18 cellular contexts compared by ENCODE assay signal in the genomic region with DNA sequence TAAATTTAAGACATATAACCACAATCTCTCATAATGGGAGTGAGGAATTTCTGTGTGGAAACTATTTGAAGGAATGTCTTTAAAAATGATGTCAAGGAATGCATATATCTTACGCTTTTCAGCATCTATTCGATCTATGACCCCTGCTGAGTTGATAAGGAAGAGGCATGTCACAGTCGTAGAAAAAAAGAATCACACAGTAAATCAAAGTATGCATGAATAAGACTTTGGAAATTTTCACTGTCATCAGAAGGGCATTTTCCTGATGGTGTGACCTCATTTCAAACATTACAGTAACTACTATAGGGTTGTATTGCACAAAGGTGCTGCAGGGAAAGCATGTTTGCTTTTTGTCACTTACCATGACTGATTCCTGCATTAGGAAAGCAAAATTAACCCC. TPM values are rescaled to one million over a fixed set of nuclear protein-coding genes. Genes with fewer than 3 reads are reported as not detected.
DNase-seq lines count a peak whose midpoint lies in the region; ATAC-seq, FAIRE-seq and TF ChIP-seq lines count a peak whose summit lies in the region.
"Had no signal": no experiment of that assay in that cellular context is flagged by ENCODE, and none has a peak within 500 bp of the region (broad histone marks: within the 10 kb centered on the region; RNA-seq: fewer than 3 reads in every experiment).

No MANE protein-coding gene starts in this region.

- TF ChIP-seq RAD21 in A549 (conservative IDR thresholded peaks at IDR 0.05 in 1 of 2, IDR thresholded peaks at IDR 0.05 in 1 of 2) = no peak

- CTCF ChIA-PET in A549 (lab: Yijun Ruan, JAX) = interaction anchor here (1.1 kb wide), 1 partner anchor 12 kb away, joined by 4 read pairs; no protein-coding TSS in a partner anchor
- CTCF ChIA-PET in activated CD8-positive, alpha-beta T cell treated with anti-CD3 and anti-CD28 coated beads for 36 hours (lab: Charles Lee) = no interaction called here

- H3K4me1 ChIP-seq in A549 = peaks cover 45% of the 10 kb centered on the region
- H3K4me1 ChIP-seq: thyroid gland had no signal

- WGBS in A549 (ENCODE audit: missing lambda C conversion rate) = 4% methylated on average over 3 of the region's 3 CpGs

- no peak overlapping the region for H3K4me3 Mint-ChIP-seq in activated CD8-positive, alpha-beta T cell treated with anti-CD3 and anti-CD28 coated beads for 36 hours
- H3K4me3 Mint-ChIP-seq: memory B cell had no signal

- peak overlapping the region in 1 of 2 experiments; percentile 49; a peak in 2 of 6 replicates for H3K27ac ChIP-seq in A549
- H3K27ac ChIP-seq: epithelial cell of prostate, ovary, thyroid gland had no signal

- TF ChIP-seq POLR2A in A549 (IDR thresholded peaks at IDR 0.05; ENCODE audit: low read length) = no peak

- H3K27me3 Mint-ChIP-seq in activated CD8-positive, alpha-beta T cell treated with anti-CD3 and anti-CD28 coated beads for 36 hours = no peaks in the 10 kb centered on the region
- H3K27me3 Mint-ChIP-seq: memory B cell had no signal

- TF ChIP-seq EP300 in A549 (IDR thresholded peaks at IDR 0.05) = peak; percentile 53 to 74; a peak in 3 of 5 replicates

- intact Hi-C loops in activated CD8-positive, alpha-beta T cell treated with anti-CD3 and anti-CD28 coated beads for 36 hours (cut with micrococcal nuclease) = no loop called here

- H3K4me3 ChIP-seq in A549 = no peak overlapping the region
- H3K4me3 ChIP-seq: K562, ovary, thyroid gland had no signal

- no peaks in the 10 kb centered on the region for H3K4me1 Mint-ChIP-seq in activated CD8-positive, alpha-beta T cell treated with anti-CD3 and anti-CD28 coated beads for 36 hours (ENCODE audit: low read depth)
- H3K4me1 Mint-ChIP-seq: memory B cell had no signal

- peak; percentile 86 to 90 for ATAC-seq in A549
- ATAC-seq in activated CD8-positive, alpha-beta T cell treated with anti-CD3 and anti-CD28 coated beads for 36 hours = no peak
- ATAC-seq: K562, Right ventricle myocardium inferior had no signal

- peaks cover 8% of the 10 kb centered on the region for H3K36me3 Mint-ChIP-seq in activated CD8-positive, alpha-beta T cell treated with anti-CD3 and anti-CD28 coated beads for 36 hours (ENCODE audit: low read depth)

- H3K27ac Mint-ChIP-seq in activated CD8-positive, alpha-beta T cell treated with anti-CD3 and anti-CD28 coated beads for 36 hours = no peak overlapping the region
- H3K27ac Mint-ChIP-seq: memory B cell had no signal

- POLR2A ChIA-PET in A549 (lab: Yijun Ruan, JAX) = no interaction called here
- POLR2A ChIA-PET in activated CD8-positive, alpha-beta T cell treated with anti-CD3 and anti-CD28 coated beads for 36 hours (lab: Charles Lee) = no interaction called here

- no peak for FAIRE-seq in A549 (lab: Jason Lieb, UNC)
- FAIRE-seq: K562 had no signal

- peak overlapping the region; percentile 57 for H3K4me2 ChIP-seq in A549

- DNase-seq in A549 (ENCODE audit: low read depth in 1 of 2, low spot score in 1 of 2) = peak in 1 of 2 experiments; percentile 46
- peak; percentile 27 for DNase-seq in HCEC 1CT
- DNase-seq in amniotic epithelial cell (ENCODE audit: low read depth) = peak; percentile 93
- peak; percentile 24 for DNase-seq in hepatic stellate cell (ENCODE audit: low spot score)
- no peak for DNase-seq in stimulated activated CD4-positive, alpha-beta T cell treated with anti-CD3 and anti-CD28 coated beads, Interleukin-4, amount 100 ng/mL, for 24 hours
- DNase-seq in stimulated activated naive CD4-positive, alpha-beta T cell treated with Interleukin-2 at 50 U/mL for 16 hours (lab: John Stamatoyannopoulos, UW) = no peak
- no peak for DNase-seq in effector CD4-positive, alpha-beta T cell
- DNase-seq in activated CD8-positive, alpha-beta T cell treated with anti-CD3 and anti-CD28 coated beads for 36 hours = no peak
- DNase-seq: central memory CD4-positive, alpha-beta T cell; DMS153; NCI-H1436 treated with DMSO at 0.1 percent for 48 hours; NCI-H524 treated with DMSO at 0.1 percent for 48 hours; ovary; thyroid gland had no signal

- no peaks in the 10 kb centered on the region for H3K9me3 ChIP-seq in A549
- H3K9me3 ChIP-seq: ovary, thyroid gland had no signal

- TF ChIP-seq CTCF in A549 (IDR thresholded peaks at IDR 0.05) = no peak
- no peak for TF ChIP-seq CTCF in activated CD8-positive, alpha-beta T cell treated with anti-CD3 and anti-CD28 coated beads for 36 hours (IDR thresholded peaks at IDR 0.05)

- no peaks in the 10 kb centered on the region for H3K9me3 Mint-ChIP-seq in activated CD8-positive, alpha-beta T cell treated with anti-CD3 and anti-CD28 coated beads for 36 hours
- H3K9me3 Mint-ChIP-seq: memory B cell had no signal

TF ChIP-seq in A549, 52 proteins besides CTCF, POLR2A, EP300 and RAD21:
- peak; percentile 37 to 44; a peak in 2 of 4 replicates for TF ChIP-seq CEBPB (IDR thresholded peaks at IDR 0.05)
- no peak for TF ChIP-seq PHF8 (IDR thresholded peaks at IDR 0.05; ENCODE audit: borderline replicate concordance, low read depth)
- TF ChIP-seq BCL3 (IDR thresholded peaks at IDR 0.05) = no peak
- TF ChIP-seq CHD4 (IDR thresholded peaks at IDR 0.05; ENCODE audit: borderline replicate concordance) = no peak
- TF ChIP-seq MYC (IDR thresholded peaks at IDR 0.05; ENCODE audit: borderline replicate concordance, low read length) = no peak
- TF ChIP-seq HOXA7 (CRISPR knock-in tag; IDR thresholded peaks at IDR 0.05) = no peak
- TF ChIP-seq BHLHE40 (IDR thresholded peaks at IDR 0.05; ENCODE audit: low read depth, low read length) = no peak
- TF ChIP-seq CHD2 (IDR thresholded peaks at IDR 0.05; ENCODE audit: low read length, partially characterized antibody) = no peak
- peak; percentile 73; the same call in 1 of the 2 replicates for TF ChIP-seq GATA3 (IDR thresholded peaks at IDR 0.05; ENCODE audit: borderline replicate concordance)
- no peak for TF ChIP-seq KDM1A (IDR thresholded peaks at IDR 0.05; ENCODE audit: low read depth)
- no peak for TF ChIP-seq SMC3 (IDR thresholded peaks at IDR 0.05)
- TF ChIP-seq, protein P1, sequence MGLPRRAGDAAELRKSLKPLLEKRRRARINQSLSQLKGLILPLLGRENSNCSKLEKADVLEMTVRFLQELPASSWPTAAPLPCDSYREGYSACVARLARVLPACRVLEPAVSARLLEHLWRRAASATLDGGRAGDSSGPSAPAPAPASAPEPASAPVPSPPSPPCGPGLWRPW (IDR thresholded peaks at IDR 0.05) = no peak
- TF ChIP-seq FOSL2 (IDR thresholded peaks at IDR 0.05) = 0 out of 2 replicates have a peak, but pooled peaks have one; percentile 47
- TF ChIP-seq FOSL2 (CRISPR knock-in tag; IDR thresholded peaks at IDR 0.05) = peak; percentile 65
- no peak for TF ChIP-seq MAFK (IDR thresholded peaks at IDR 0.05; ENCODE audit: partially characterized antibody)
- TF ChIP-seq JUN (IDR thresholded peaks at IDR 0.05) = peak in 1 of 2 experiments; percentile 49; a peak in 1 of 5 replicates
- TF ChIP-seq POLR2AphosphoS2 (conservative IDR thresholded peaks at IDR 0.05; ENCODE audit: low read length) = no peak

RNA-seq across cellular contexts. Expression of gene REELD1, which starts 41.5 kb away (rescaled TPM):
- polyA plus RNA-seq in A549 (2011; rRNA removed) (0.04 and 0.05 TPM in 2 replicates), A549 (2017; fragmentation: RNase III; extraction: RNeasy Plus Mini Kit Qiagen cat#74134 plus additional on column Dnase treatment) (not detected in 3 replicates)
- 0.03 TPM in 2 replicates for polyA plus RNA-seq in A549 (2012; cell fraction: cytosol; rRNA removed)
- 0.19 and 0.20 TPM in 2 replicates for polyA plus RNA-seq in A549 (2012; cell fraction: nucleus; rRNA removed)
- 0.15 TPM in 1 of 2 replicates, not detected in the other for polyA minus RNA-seq in A549 (2011; rRNA and poly(A)+ RNA removed)
- total RNA-seq in activated CD8-positive, alpha-beta T cell treated with anti-CD3 and anti-CD28 coated beads for 36 hours = under 1 TPM; 0.11 to 0.34 TPM
- total RNA-seq: K562, Right ventricle myocardium inferior had no signal
- polyA plus RNA-seq: K562, ovary had no signal

Comparison
In these comparisons a context has a peak if more than half of its experiments do, and no peak if none do; other contexts are left out.
1. DNase-seq: peak in HCEC 1CT (single experiment), amniotic epithelial cell (single experiment) and hepatic stellate cell (single experiment); none in stimulated activated CD4-positive, alpha-beta T cell treated with anti-CD3 and anti-CD28 coated beads, Interleukin-4, amount 100 ng/mL, for 24 hours (single experiment), stimulated activated naive CD4-positive, alpha-beta T cell treated with Interleukin-2 at 50 U/mL for 16 hours (single experiment), effector CD4-positive, alpha-beta T cell (single experiment) and activated CD8-positive, alpha-beta T cell treated with anti-CD3 and anti-CD28 coated beads for 36 hours (single experiment).